In genomic region chr4:148353571-148353970, GRCh38 we compare ENCODE assay signal across 34 cellular contexts.
"Had no signal": no experiment of that assay in that cellular context is flagged by ENCODE, and none has a peak within 500 bp of the region (broad histone marks: within the 10 kb centered on the region; RNA-seq: fewer than 3 reads in every experiment).

No MANE protein-coding gene starts in this region.

- H3K27ac ChIP-seq: KMS-11 had no signal

- H3K9me3 ChIP-seq: MG63 had no signal

- H3K4me3 ChIP-seq: MG63 had no signal

- H3K4me2 ChIP-seq: KMS-11 had no signal

- H3K9ac ChIP-seq: KMS-11 had no signal

- H3K36me3 ChIP-seq: MG63 had no signal

- H3K27me3 ChIP-seq: MG63 had no signal

- DNase-seq: Kasumi-1, MG63, MM.1S, MV-4-11, NCI-H1048, NCI-H1092, NCI-H1092 treated with DMSO at 0.1 percent for 48 hours, NCI-H1105, NCI-H1105 treated with DMSO at 0.1 percent for 48 hours, NCI-H1417, NCI-H1417 treated with DMSO at 0.1 percent for 48 hours, NCI-H1436, NCI-H1436 treated with DMSO at 0.1 percent for 48 hours, NCI-H146, NCI-H1694, NCI-H1694 treated with DMSO at 0.1 percent for 48 hours, NCI-H187, NCI-H187 treated with DMSO at 0.1 percent for 48 hours, NCI-H1930, NCI-H2029, NCI-H2029 treated with DMSO at 0.1 percent for 48 hours, NCI-H2081, NCI-H2081 treated with DMSO at 0.1 percent for 48 hours, NCI-H2107, NCI-H2171, NCI-H2171 treated with DMSO at 0.1 percent for 48 hours, NCI-H2227 treated with DMSO at 0.1 percent for 48 hours, NCI-H226, NCI-H345, NCI-H446, NCI-H446 treated with DMSO at 0.1 percent for 48 hours, NCI-H510A, NCI-H510A treated with DMSO at 0.1 percent for 48 hours had no signal
